Comparison of ENCODE assay signal across 13 cellular contexts in the genomic region with DNA sequence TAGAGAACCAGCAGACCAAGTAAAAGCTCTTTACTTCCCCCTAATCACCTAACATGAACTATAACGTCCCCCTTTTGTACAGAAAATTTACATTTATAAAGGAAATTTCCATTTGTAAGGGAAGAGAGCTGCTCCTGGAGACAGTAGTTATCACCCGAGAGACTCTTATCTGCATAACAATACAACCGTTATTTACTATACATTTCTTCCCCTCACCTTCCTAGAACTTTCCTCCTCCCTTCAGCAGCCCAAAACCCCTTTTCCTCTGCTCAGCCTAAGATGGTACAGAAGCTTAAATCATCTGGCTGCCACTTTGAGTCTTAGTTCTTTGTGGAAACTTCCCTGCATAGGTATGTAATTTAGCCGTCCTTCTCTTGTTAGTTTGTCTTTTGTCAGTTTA.
"Had no signal": no experiment of that assay in that cellular context is flagged by ENCODE, and none has a peak within 500 bp of the region (broad histone marks: within the 10 kb centered on the region; RNA-seq: fewer than 3 reads in every experiment).

No MANE protein-coding gene starts in this region.

- H3K36me3 ChIP-seq: gastroesophageal sphincter, ovary had no signal

- DNase-seq: activated CD4-positive, alpha-beta T cell treated with anti-CD3 and anti-CD28 coated beads, Interleukin-2, amount 10 ng/mL, durations not matched to agents 24 days and 14 days; activated naive CD4-positive, alpha-beta T cell treated with anti-CD3 and anti-CD28 coated beads, Interleukin-2, amount 10 ng/mL, durations not matched to agents 7 days and 5 days; central memory CD4-positive, alpha-beta T cell; cortex of kidney; effector memory CD4-positive, alpha-beta T cell; hippocampal formation; kidney glomerular epithelial cell; ovary; stimulated activated CD4-positive, alpha-beta T cell treated with anti-CD3 and anti-CD28 coated beads, Interleukin-12 subunit alpha, Interleukin-12 subunit beta, amount 100 ng/mL, for 4 hours; stimulated activated naive CD4-positive, alpha-beta T cell treated with Interleukin-2 at 50 U/mL for 16 hours; SW 1271; trophoblast cell had no signal

- H3K27me3 ChIP-seq: gastroesophageal sphincter, ovary had no signal

- H3K4me3 ChIP-seq: gastroesophageal sphincter, ovary had no signal

- H3K9me3 ChIP-seq: gastroesophageal sphincter, ovary had no signal

- H3K27ac ChIP-seq: gastroesophageal sphincter, ovary had no signal
